1 cellular context compared by ENCODE assay signal in genomic region chr17:73335591-73336503, GRCh38.
TF ChIP-seq lines count a peak whose summit lies in the region.

No MANE protein-coding gene starts in this region.

TF ChIP-seq in SK-N-SH, 30 proteins besides CTCF, POLR2A, EP300 and RAD21 (continued from another document):
- TF ChIP-seq NFIC (IDR thresholded peaks at IDR 0.05; ENCODE audit: borderline replicate concordance) (no peak), REST (IDR thresholded peaks at IDR 0.05; ENCODE audit: low read depth, low read length) (no peak), MAX (IDR thresholded peaks at IDR 0.05; ENCODE audit: low read depth) (no peak), SMC3 (IDR thresholded peaks at IDR 0.05; ENCODE audit: low read depth, low read length) (no peak), NRF1 (IDR thresholded peaks at IDR 0.05; ENCODE audit: low read depth, low read length) (no peak)
